8 cellular contexts compared by ENCODE assay signal in genomic region chr3:131381445-131382291, GRCh38. TPM values are rescaled to one million over a fixed set of nuclear protein-coding genes. Genes with fewer than 3 reads are reported as not detected.
DNase-seq lines count a peak whose midpoint lies in the region; TF ChIP-seq lines count a peak whose summit lies in the region.

Gene NUDT16, plus strand, starts transcription at chr3:131381774. Its CDS starts 31 bp downstream, at chr3:131381805.

- peak; percentile 99 for DNase-seq in GM04504 (ENCODE audit: low read depth)
- peak; percentile 92 for DNase-seq in HFF-Myc (ENCODE audit: extremely low read depth, low read depth)
- DNase-seq in NCI-H1048 (lab: John Stamatoyannopoulos, UW): peak; percentile 96
- peak; percentile 99 for DNase-seq in SKM-1 treated with dmso at 0.1 percent for 144 hours (lab: John Stamatoyannopoulos, UW; ENCODE audit: unreplicated experiment)
- peak; percentile 98 for DNase-seq in activated naive CD8-positive, alpha-beta T cell treated with anti-CD3 and anti-CD28 coated beads for 36 hours
- DNase-seq in glomerular visceral epithelial cell (ENCODE audit: extremely low spot score): peak; percentile 99
- peak; percentile 99 for DNase-seq in occipital lobe (lab: John Stamatoyannopoulos, UW)
- DNase-seq in suprapubic skin (ENCODE audit: low spot score in 2 of 2): peak; percentile 100

- under 1% methylated on average over 21 of the region's 73 CpGs for WGBS in suprapubic skin

- peaks cover 13% of the 10 kb centered on the region for H3K36me3 ChIP-seq in suprapubic skin

- TF ChIP-seq POLR2A in suprapubic skin (IDR thresholded peaks at IDR 0.05): peak in 1 of 2 donors; percentile 63

- peaks cover 14% of the 10 kb centered on the region for H3K4me1 Mint-ChIP-seq in activated naive CD8-positive, alpha-beta T cell treated with anti-CD3 and anti-CD28 coated beads for 36 hours

- no peak for TF ChIP-seq EP300 in suprapubic skin (IDR thresholded peaks at IDR 0.05)

- peak within 1 kb of the TSS; percentile 90 for H3K27ac ChIP-seq in suprapubic skin

- H3K4me1 ChIP-seq in suprapubic skin: peaks cover 47% of the 10 kb centered on the region

- no peak for TF ChIP-seq CTCF in HFF-Myc (IDR thresholded peaks at IDR 0.05; ENCODE audit: low read depth, low read length, missing control alignments)
- no peak for TF ChIP-seq CTCF in suprapubic skin (IDR thresholded peaks at IDR 0.05)

- H3K9me3 ChIP-seq in suprapubic skin: no peaks in the 10 kb centered on the region

- H3K4me3 Mint-ChIP-seq in activated naive CD8-positive, alpha-beta T cell treated with anti-CD3 and anti-CD28 coated beads for 36 hours: peak within 1 kb of the TSS; percentile 94

- H3K27me3 ChIP-seq in suprapubic skin: no peaks in the 10 kb centered on the region

- H3K27ac Mint-ChIP-seq in activated naive CD8-positive, alpha-beta T cell treated with anti-CD3 and anti-CD28 coated beads for 36 hours: peak within 1 kb of the TSS; percentile 85

- H3K27me3 Mint-ChIP-seq in activated naive CD8-positive, alpha-beta T cell treated with anti-CD3 and anti-CD28 coated beads for 36 hours: no peaks in the 10 kb centered on the region

- peaks cover 2% of the 10 kb centered on the region for H3K36me3 Mint-ChIP-seq in activated naive CD8-positive, alpha-beta T cell treated with anti-CD3 and anti-CD28 coated beads for 36 hours

- H3K4me3 ChIP-seq in HFF-Myc (replicated peaks; ENCODE audit: low read depth, low read length): peak within 1 kb of the TSS; percentile 85
- peak within 1 kb of the TSS; percentile 88 for H3K4me3 ChIP-seq in suprapubic skin

- H3K9me3 Mint-ChIP-seq in activated naive CD8-positive, alpha-beta T cell treated with anti-CD3 and anti-CD28 coated beads for 36 hours: no peaks in the 10 kb centered on the region

RNA-seq across cellular contexts. Expression of gene NUDT16, which starts in this region (rescaled TPM):
- total RNA-seq in activated naive CD8-positive, alpha-beta T cell treated with anti-CD3 and anti-CD28 coated beads for 36 hours: 1 to 10 TPM; 5.7 TPM
- total RNA-seq in occipital lobe (15.9 TPM), suprapubic skin (10 to 100 TPM in 3 of 4 donors, 1 to 10 TPM in 1; 7.6 to 14.5 (median 11.6) TPM)

Comparison
In these comparisons a context has a peak if more than half of its experiments do, and no peak if none do; other contexts are left out.
1. Peak in every context shown above with its lines: DNase-seq, H3K4me3 ChIP-seq and H3K27ac ChIP-seq.